In genomic region chr5:76542887-76543690, GRCh38 we compare ENCODE assay signal across 8 cellular contexts.
A peak's percentile ranks its signal among the peaks of the same experiment; 100 is the strongest.
DNase-seq lines count a peak whose midpoint lies in the region; ATAC-seq and TF ChIP-seq lines count a peak whose summit lies in the region.

No MANE protein-coding gene starts in this region.

- H3K27me3 ChIP-seq in Peyer's patch (no peaks in the 10 kb centered on the region), mesenchymal stem cell (ENCODE audit: control insufficient read depth in 1 of 2, insufficient read depth in 1 of 2, low read length in 2 of 2) (peaks cover 3 to 10% of the 10 kb centered on the region in 2 experiments), osteoblast (ENCODE audit: insufficient read depth, low read length) (peaks cover 6% of the 10 kb centered on the region)

- no peak overlapping the region for H2BK15ac ChIP-seq in mesenchymal stem cell (ENCODE audit: low read depth, poor library complexity, severe bottlenecking)

- H4K91ac ChIP-seq in mesenchymal stem cell (ENCODE audit: low read length): no peak overlapping the region

- no peak overlapping the region for H3K18ac ChIP-seq in mesenchymal stem cell (ENCODE audit: low read depth in 1 of 2, low read length in 2 of 2)

- H3K36me3 Mint-ChIP-seq in activated T-helper 1 cell treated with anti-CD3 and anti-CD28 coated beads, Interleukin-12 subunit alpha, Interleukin-12 subunit beta, Interleukin-2, Interleukin-4 antibody, amounts not matched to agents 30 ng/mL and 10 ng/mL and 1 ng/mL, durations not matched to agents 14 hours and 24 hours and 36 hours (ENCODE audit: low read depth): peaks cover 8% of the 10 kb centered on the region

- no peaks in the 10 kb centered on the region for H3K27me3 Mint-ChIP-seq in activated T-helper 1 cell treated with anti-CD3 and anti-CD28 coated beads, Interleukin-12 subunit alpha, Interleukin-12 subunit beta, Interleukin-2, Interleukin-4 antibody, amounts not matched to agents 30 ng/mL and 10 ng/mL and 1 ng/mL, durations not matched to agents 14 hours and 24 hours and 36 hours (ENCODE audit: insufficient read depth)

- H3K79me1 ChIP-seq in mesenchymal stem cell (replicated peaks; ENCODE audit: low read length, poor library complexity, severe bottlenecking): no peaks in the 10 kb centered on the region

- H3K4me3 ChIP-seq in Peyer's patch: no peak overlapping the region
- H3K4me3 ChIP-seq in mesenchymal stem cell (ENCODE audit: insufficient read depth in 1 of 2, low read depth in 1 of 2, low read length in 2 of 2): no peak overlapping the region
- no peak overlapping the region for H3K4me3 ChIP-seq in osteoblast (ENCODE audit: insufficient read depth, low read length)

- no peak overlapping the region for H2AK5ac ChIP-seq in mesenchymal stem cell (ENCODE audit: low read length, severe bottlenecking)

- no peak overlapping the region for H2BK5ac ChIP-seq in mesenchymal stem cell (ENCODE audit: low read depth, low read length, poor library complexity, severe bottlenecking)

- no peak overlapping the region for H2AFZ ChIP-seq in mesenchymal stem cell (ENCODE audit: low read depth, low read length)
- no peak overlapping the region for H2AFZ ChIP-seq in osteoblast (ENCODE audit: low read length)

- ATAC-seq in stimulated activated naive CD8-positive, alpha-beta T cell treated with anti-CD3 and anti-CD28 coated beads, Interleukin-15, Interleukin-2, amounts not matched to agents 100 U/mL and 50 U/mL, for 24 hours: peak; percentile 55
- no peak for ATAC-seq in HG03565 (IDR thresholded peaks at IDR 0.05; ENCODE audit: unreplicated experiment)

- H3K9me3 ChIP-seq in Peyer's patch (no peaks in the 10 kb centered on the region), mesenchymal stem cell (ENCODE audit: control insufficient read depth, low read length) (no peaks in the 10 kb centered on the region), osteoblast (ENCODE audit: low read depth, low read length) (no peaks in the 10 kb centered on the region)

- no peak for TF ChIP-seq POLR2A in Peyer's patch (IDR thresholded peaks at IDR 0.05)

- H3K27ac Mint-ChIP-seq in activated T-helper 1 cell treated with anti-CD3 and anti-CD28 coated beads, Interleukin-12 subunit alpha, Interleukin-12 subunit beta, Interleukin-2, Interleukin-4 antibody, amounts not matched to agents 30 ng/mL and 10 ng/mL and 1 ng/mL, durations not matched to agents 14 hours and 24 hours and 36 hours: peak overlapping the region; percentile 98

- peak in 2 of 3 donors; percentile 36 to 73 for DNase-seq in Peyer's patch
- DNase-seq in activated T-helper 1 cell treated with anti-CD3 and anti-CD28 coated beads, Interleukin-12 subunit alpha, Interleukin-12 subunit beta, Interleukin-2, Interleukin-4 antibody, amounts not matched to agents 30 ng/mL and 10 ng/mL and 1 ng/mL, durations not matched to agents 14 hours and 24 hours and 36 hours (ENCODE audit: low spot score): peak; percentile 47
- peak; percentile 28 for DNase-seq in mesenchymal stem cell
- peak; percentile 53 for DNase-seq in stimulated activated naive CD8-positive, alpha-beta T cell treated with anti-CD3 and anti-CD28 coated beads, Interleukin-15, Interleukin-2, amounts not matched to agents 100 U/mL and 50 U/mL, for 24 hours
- no peak for DNase-seq in osteoblast (ENCODE audit: insufficient read length, low spot score, missing footprints)
- no peak for DNase-seq in NCI-H2171 (lab: John Stamatoyannopoulos, UW)
- DNase-seq in posterior cingulate gyrus: no peak

- no peak overlapping the region for H4K8ac ChIP-seq in mesenchymal stem cell (ENCODE audit: low read length)

- H3K4me3 Mint-ChIP-seq in activated T-helper 1 cell treated with anti-CD3 and anti-CD28 coated beads, Interleukin-12 subunit alpha, Interleukin-12 subunit beta, Interleukin-2, Interleukin-4 antibody, amounts not matched to agents 30 ng/mL and 10 ng/mL and 1 ng/mL, durations not matched to agents 14 hours and 24 hours and 36 hours: peak overlapping the region; percentile 79

- peaks cover 93% of the 10 kb centered on the region for H3K4me1 Mint-ChIP-seq in activated T-helper 1 cell treated with anti-CD3 and anti-CD28 coated beads, Interleukin-12 subunit alpha, Interleukin-12 subunit beta, Interleukin-2, Interleukin-4 antibody, amounts not matched to agents 30 ng/mL and 10 ng/mL and 1 ng/mL, durations not matched to agents 14 hours and 24 hours and 36 hours (ENCODE audit: low read depth)

- H3K9ac ChIP-seq in mesenchymal stem cell (ENCODE audit: low read length): no peak overlapping the region

- TF ChIP-seq CTCF in Peyer's patch (IDR thresholded peaks at IDR 0.05): no peak
- TF ChIP-seq CTCF in osteoblast (IDR thresholded peaks at IDR 0.05; ENCODE audit: extremely low read depth, low read depth, low read length): no peak

- intact Hi-C loops in activated T-helper 1 cell treated with anti-CD3 and anti-CD28 coated beads, Interleukin-12 subunit alpha, Interleukin-12 subunit beta, Interleukin-2, Interleukin-4 antibody, amounts not matched to agents 30 ng/mL and 10 ng/mL and 1 ng/mL, durations not matched to agents 14 hours and 24 hours and 36 hours (cut with micrococcal nuclease): loop anchor here (1.0 to 10.0 kb wide), 4 partner anchors 22 to 878 kb away; no protein-coding TSS in a partner anchor
- intact Hi-C loops in posterior cingulate gyrus (cut with DNase I): no loop called here

- 67% methylated on average over 13 of the region's 13 CpGs for WGBS in mesenchymal stem cell

- H4K20me1 ChIP-seq in osteoblast (ENCODE audit: insufficient read depth, low read length): no peaks in the 10 kb centered on the region

- no peaks in the 10 kb centered on the region for H3K79me2 ChIP-seq in osteoblast (ENCODE audit: insufficient read depth, low read length)

- H3K9me3 Mint-ChIP-seq in activated T-helper 1 cell treated with anti-CD3 and anti-CD28 coated beads, Interleukin-12 subunit alpha, Interleukin-12 subunit beta, Interleukin-2, Interleukin-4 antibody, amounts not matched to agents 30 ng/mL and 10 ng/mL and 1 ng/mL, durations not matched to agents 14 hours and 24 hours and 36 hours: no peaks in the 10 kb centered on the region

- peak overlapping the region; percentile 60 to 72 (median 66) for H3K27ac ChIP-seq in Peyer's patch
- H3K27ac ChIP-seq in mesenchymal stem cell (ENCODE audit: low read length, poor library complexity, severe bottlenecking): no peak overlapping the region
- no peak overlapping the region for H3K27ac ChIP-seq in osteoblast (ENCODE audit: low read depth, low read length)

- H3K4me1 ChIP-seq in Peyer's patch (peaks cover 0 to 46% (median 6%) of the 10 kb centered on the region in 4 donors), mesenchymal stem cell (ENCODE audit: control insufficient read depth, insufficient read depth, low read depth, low read length) (peaks cover 2% of the 10 kb centered on the region), osteoblast (ENCODE audit: insufficient read depth, low read length) (no peaks in the 10 kb centered on the region)

- no peak overlapping the region for H2BK12ac ChIP-seq in mesenchymal stem cell (ENCODE audit: low read length in 2 of 2)

- no peak overlapping the region for H2BK120ac ChIP-seq in mesenchymal stem cell (ENCODE audit: low read depth, low read length)

- H3K4me2 ChIP-seq in mesenchymal stem cell (ENCODE audit: low read length, poor library complexity, severe bottlenecking) (no peak overlapping the region), osteoblast (ENCODE audit: insufficient read depth, low read length) (no peak overlapping the region)

- no peak overlapping the region for H3K4ac ChIP-seq in mesenchymal stem cell (ENCODE audit: low read depth in 1 of 2, low read length in 2 of 2)

- no peak overlapping the region for H3K14ac ChIP-seq in mesenchymal stem cell (ENCODE audit: low read length in 2 of 2)

- H3K23ac ChIP-seq in mesenchymal stem cell (ENCODE audit: low read length in 2 of 2): no peak overlapping the region

- H3K36me3 ChIP-seq in Peyer's patch (no peaks in the 10 kb centered on the region), mesenchymal stem cell (ENCODE audit: control insufficient read depth in 1 of 2, insufficient read depth in 2 of 2, low read depth in 1 of 2, low read length in 2 of 2) (no peaks in the 10 kb centered on the region), osteoblast (ENCODE audit: insufficient read depth, low read length) (no peaks in the 10 kb centered on the region)

Comparison
In these comparisons a context has a peak if more than half of its experiments do, and no peak if none do; other contexts are left out.
1. DNase-seq: peak in Peyer's patch (2 of 3), activated T-helper 1 cell treated with anti-CD3 and anti-CD28 coated beads, Interleukin-12 subunit alpha, Interleukin-12 subunit beta, Interleukin-2, Interleukin-4 antibody, amounts not matched to agents 30 ng/mL and 10 ng/mL and 1 ng/mL, durations not matched to agents 14 hours and 24 hours and 36 hours (single experiment), mesenchymal stem cell (single experiment) and stimulated activated naive CD8-positive, alpha-beta T cell treated with anti-CD3 and anti-CD28 coated beads, Interleukin-15, Interleukin-2, amounts not matched to agents 100 U/mL and 50 U/mL, for 24 hours (single experiment); none in osteoblast (single experiment), NCI-H2171 (single experiment) and posterior cingulate gyrus (0 of 10).
2. H3K27ac ChIP-seq: peak in Peyer's patch (4 of 4); none in mesenchymal stem cell (single experiment) and osteoblast (single experiment).